In the genomic region with DNA sequence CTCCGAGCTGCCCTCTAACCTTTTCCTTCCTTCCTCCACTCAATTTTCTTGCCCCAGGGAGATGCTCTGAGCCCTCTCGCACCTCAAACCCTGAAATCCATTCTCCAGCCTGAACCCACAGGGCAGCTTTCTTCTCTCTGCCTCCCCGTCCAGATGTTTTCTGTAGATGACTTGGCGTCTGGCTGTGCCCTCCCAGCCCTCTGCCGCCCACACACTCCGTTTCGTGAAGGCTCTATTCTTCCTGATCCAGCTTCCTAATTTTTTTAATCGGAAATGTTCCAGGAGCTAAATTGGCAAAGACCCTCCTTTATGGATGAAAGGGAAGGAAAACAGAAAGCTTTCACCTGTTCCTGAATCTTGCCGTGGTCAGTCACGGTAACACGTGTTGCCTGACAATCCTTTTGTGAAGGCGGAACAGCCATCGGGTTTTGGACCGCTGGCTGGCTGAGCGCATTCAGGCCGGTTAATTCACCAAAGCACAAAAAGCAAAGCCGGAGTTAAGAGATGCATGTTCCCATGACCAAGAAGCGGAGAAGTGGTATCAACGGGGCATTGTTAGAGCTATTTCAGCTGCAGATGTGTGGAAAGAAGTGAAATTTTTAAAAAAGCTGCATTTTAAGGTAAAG, we compare ENCODE assay signal across 14 cellular contexts.
"Had no signal": no experiment of that assay in that cellular context is flagged by ENCODE, and none has a peak within 500 bp of the region (broad histone marks: within the 10 kb centered on the region; RNA-seq: fewer than 3 reads in every experiment).

No MANE protein-coding gene starts in this region.

- H3K27ac ChIP-seq: esophagus squamous epithelium, gastrocnemius medialis, hepatocyte, neutrophil, stomach had no signal

- H3K9me3 ChIP-seq: gastrocnemius medialis, neutrophil had no signal

- FAIRE-seq: endometrium, kidney, small intestine had no signal

- H3K4me3 Mint-ChIP-seq: activated naive CD8-positive, alpha-beta T cell treated with anti-CD3 and anti-CD28 coated beads, Interleukin-2, amount 10 ng/mL, durations not matched to agents 7 days and 5 days had no signal

- H3K36me3 ChIP-seq: esophagus squamous epithelium, gastrocnemius medialis, neutrophil, stomach had no signal

- H3K79me2 ChIP-seq: hepatocyte had no signal

- H3K4me2 ChIP-seq: hepatocyte had no signal

- H3K36me3 Mint-ChIP-seq: activated naive CD8-positive, alpha-beta T cell treated with anti-CD3 and anti-CD28 coated beads, Interleukin-2, amount 10 ng/mL, durations not matched to agents 7 days and 5 days had no signal

- H3K27ac Mint-ChIP-seq: activated naive CD8-positive, alpha-beta T cell treated with anti-CD3 and anti-CD28 coated beads, Interleukin-2, amount 10 ng/mL, durations not matched to agents 7 days and 5 days had no signal

- H3K9me3 Mint-ChIP-seq: activated naive CD8-positive, alpha-beta T cell treated with anti-CD3 and anti-CD28 coated beads, Interleukin-2, amount 10 ng/mL, durations not matched to agents 7 days and 5 days had no signal

- H2AFZ ChIP-seq: hepatocyte had no signal

- H3K4me3 ChIP-seq: esophagus squamous epithelium, gastrocnemius medialis, hepatocyte, stomach had no signal

- H3K4me1 ChIP-seq: gastrocnemius medialis had no signal

- DNase-seq: activated CD4-positive, alpha-beta T cell treated with anti-CD3 and anti-CD28 coated beads, Interleukin-2, amount 50 U/mL, for 4 hours; activated naive CD8-positive, alpha-beta T cell treated with anti-CD3 and anti-CD28 coated beads, Interleukin-2, amount 10 ng/mL, durations not matched to agents 7 days and 5 days; activated T-cell treated with anti-CD3 and anti-CD28 coated beads, Interleukin-2, amount 50 U/mL, for 1 hour; aorta; esophagus squamous epithelium; gastrocnemius medialis; kidney; left ventricle myocardium superior; mesendoderm; small intestine; stomach had no signal
